ENCODE assay signal across 8 cellular contexts in genomic region chr9:14320272-14321245, GRCh38. TPM values are rescaled to one million over a fixed set of nuclear protein-coding genes. Genes with fewer than 3 reads are reported as not detected.
A peak's percentile ranks its signal among the peaks of the same experiment; 100 is the strongest.
DNase-seq lines count a peak whose midpoint lies in the region; ATAC-seq and TF ChIP-seq lines count a peak whose summit lies in the region.

No MANE protein-coding gene starts in this region.

- peak overlapping the region; percentile 25; the same call in 1 of the 2 replicates for H3K4me3 ChIP-seq in AG04450 (ENCODE audit: low read depth, low read length)

- H3K9me3 ChIP-seq in AG04450 (ENCODE audit: control insufficient read depth, insufficient read depth, low read length): no peaks in the 10 kb centered on the region

- CTCF ChIA-PET in AG04450 (lab: Charles Lee): interaction anchor here (0.6 to 0.7 kb wide), 2 partner anchors 32 to 536 kb away, joined by 3 to 5 read pairs; no protein-coding TSS in a partner anchor

- ATAC-seq in GM18870 (IDR thresholded peaks at IDR 0.05; ENCODE audit: unreplicated experiment) (peak; percentile 29), SK-N-SH treated with all-trans-retinoic acid at 6 μM for 48 hours (0 out of 3 replicates have a peak, but pooled peaks have one; percentile 0), HG03159 (IDR thresholded peaks at IDR 0.05; ENCODE audit: unreplicated experiment) (no peak)

- H3K27me3 ChIP-seq in AG04450 (ENCODE audit: control insufficient read depth, insufficient read depth, low read length): peaks cover 30% of the 10 kb centered on the region

- POLR2A ChIA-PET in AG04450 (lab: Yijun Ruan, JAX): no interaction called here

- TF ChIP-seq CTCF in AG04450 (IDR thresholded peaks at IDR 0.05; ENCODE audit: low read depth, low read length): no peak

- DNase-seq in AG04450 (ENCODE audit: low read depth, low spot score) (peak; percentile 80), fibroblast of peridontal ligament (ENCODE audit: extremely low read depth) (peak; percentile 99), pons (ENCODE audit: low spot score) (peak; percentile 87), NOMO-1 treated with dmso at 0.1 percent for 144 hours (lab: John Stamatoyannopoulos, UW; ENCODE audit: unreplicated experiment) (no peak)
- DNase-seq in stimulated activated CD4-positive, alpha-beta T cell treated with anti-CD3 and anti-CD28 coated beads, Interleukin-4, amount 100 ng/mL, for 4 hours: no peak

- peak overlapping the region; percentile 25 for H3K27ac ChIP-seq in AG04450 (ENCODE audit: low read depth, low read length)

TF ChIP-seq in SK-N-SH treated with all-trans-retinoic acid at 6 μM for 48 hours, 23 proteins besides CTCF, POLR2A, EP300 and RAD21:
- 0 out of 2 replicates have a peak, but pooled peaks have one; percentile 57 for TF ChIP-seq ZFP3 (CRISPR knock-in tag; IDR thresholded peaks at IDR 0.05)
- TF ChIP-seq ARNTL (CRISPR knock-in tag; IDR thresholded peaks at IDR 0.05; ENCODE audit: borderline replicate concordance, low read depth): no peak
- TF ChIP-seq CREB5 (CRISPR knock-in tag; IDR thresholded peaks at IDR 0.05; ENCODE audit: low read depth): peak; percentile 79
- no peak for TF ChIP-seq ZFP30 (CRISPR knock-in tag; IDR thresholded peaks at IDR 0.05)
- TF ChIP-seq PATZ1 (CRISPR knock-in tag; IDR thresholded peaks at IDR 0.05; ENCODE audit: borderline replicate concordance): peak; percentile 52
- TF ChIP-seq TCF4 (CRISPR knock-in tag; IDR thresholded peaks at IDR 0.05; ENCODE audit: borderline replicate concordance): no peak
- TF ChIP-seq CSDC2 (CRISPR knock-in tag; IDR thresholded peaks at IDR 0.05): no peak
- TF ChIP-seq TSHZ2 (CRISPR knock-in tag; IDR thresholded peaks at IDR 0.05): no peak
- 0 out of 2 replicates have a peak, but pooled peaks have one; percentile 65 for TF ChIP-seq POU6F1 (CRISPR knock-in tag; IDR thresholded peaks at IDR 0.05; ENCODE audit: borderline replicate concordance, low read depth)
- TF ChIP-seq OSR1 (CRISPR knock-in tag; IDR thresholded peaks at IDR 0.05): no peak
- no peak for TF ChIP-seq BACH2 (CRISPR knock-in tag; IDR thresholded peaks at IDR 0.05; ENCODE audit: borderline replicate concordance)
- TF ChIP-seq ISL1 (CRISPR knock-in tag; IDR thresholded peaks at IDR 0.05): peak; percentile 94
- TF ChIP-seq ZNF8 (CRISPR knock-in tag; IDR thresholded peaks at IDR 0.05): no peak
- peak; percentile 23; the same call in 1 of the 2 replicates for TF ChIP-seq GLIS3 (CRISPR knock-in tag; IDR thresholded peaks at IDR 0.05)
- peak; percentile 85; the same call in 1 of the 2 replicates for TF ChIP-seq ZC3H10 (CRISPR knock-in tag; IDR thresholded peaks at IDR 0.05)
- no peak for TF ChIP-seq ZNF70 (CRISPR knock-in tag; IDR thresholded peaks at IDR 0.05)
- TF ChIP-seq PPARA (CRISPR knock-in tag; IDR thresholded peaks at IDR 0.05; ENCODE audit: borderline replicate concordance): no peak
- TF ChIP-seq SNAI2 (CRISPR knock-in tag; IDR thresholded peaks at IDR 0.05): no peak
- TF ChIP-seq ESRRG (CRISPR knock-in tag; IDR thresholded peaks at IDR 0.05): no peak
- no peak; the same call in 1 of the 2 replicates for TF ChIP-seq CSRNP3 (CRISPR knock-in tag; IDR thresholded peaks at IDR 0.05)
- TF ChIP-seq RARB (CRISPR knock-in tag; IDR thresholded peaks at IDR 0.05): no peak
- TF ChIP-seq ZNF565 (CRISPR knock-in tag; conservative IDR thresholded peaks at IDR 0.05; ENCODE audit: low read depth): no peak
- TF ChIP-seq TOX (CRISPR knock-in tag; IDR thresholded peaks at IDR 0.05; ENCODE audit: borderline replicate concordance): peak; percentile 86; the same call in 1 of the 2 replicates

RNA-seq across cellular contexts. Expression of gene NFIB, which starts 6.6 kb away (rescaled TPM):
- 2.2 and 3.2 TPM in 2 replicates for polyA plus RNA-seq in AG04450 (2011; rRNA removed)
- 6.2 and 8.5 TPM in 2 replicates for polyA minus RNA-seq in AG04450 (2011; rRNA and poly(A)+ RNA removed)

Comparison
In these comparisons a context has a peak if more than half of its experiments do, and no peak if none do; other contexts are left out.
1. DNase-seq: peak in AG04450 (single experiment), fibroblast of peridontal ligament (single experiment) and pons (single experiment); none in stimulated activated CD4-positive, alpha-beta T cell treated with anti-CD3 and anti-CD28 coated beads, Interleukin-4, amount 100 ng/mL, for 4 hours (0 of 2) and NOMO-1 treated with dmso at 0.1 percent for 144 hours (single experiment).